ENCODE assay signal across 14 cellular contexts in genomic region chr1:8765253-8765652, GRCh38.
"Had no signal": no experiment of that assay in that cellular context is flagged by ENCODE, and none has a peak within 500 bp of the region (broad histone marks: within the 10 kb centered on the region; RNA-seq: fewer than 3 reads in every experiment).

No MANE protein-coding gene starts in this region.

- ATAC-seq: upper lobe of right lung had no signal

- H3K4me3 ChIP-seq: breast epithelium, lung, ovary, stomach, testis, upper lobe of right lung had no signal

- DNase-seq: activated CD4-positive, alpha-beta T cell treated with anti-CD3 and anti-CD28 coated beads, Interleukin-2, amount 10 ng/mL, durations not matched to agents 7 days and 5 days; activated CD4-positive, CD25-positive, alpha-beta regulatory T cell; activated naive CD8-positive, alpha-beta T cell treated with anti-CD3 and anti-CD28 coated beads for 36 hours; anterior cingulate cortex; erythroblast; midbrain; ovary; stimulated activated CD4-positive, alpha-beta T cell treated with anti-CD3 and anti-CD28 coated beads, Interleukin-12 subunit alpha, Interleukin-12 subunit beta, amount 100 ng/mL, for 4 hours; stimulated activated CD4-positive, alpha-beta T cell treated with anti-CD3 and anti-CD28 coated beads, Interleukin-2, amount 100 ng/mL, for 24 hours; stomach; testis; upper lobe of right lung had no signal

- H3K36me3 ChIP-seq: breast epithelium, ovary, stomach, upper lobe of right lung had no signal

- H3K4me1 ChIP-seq: upper lobe of right lung had no signal

- H3K9me3 ChIP-seq: breast epithelium, ovary, stomach, testis, upper lobe of right lung had no signal

- H3K27me3 ChIP-seq: breast epithelium, ovary, stomach, testis, upper lobe of right lung had no signal

- H3K27ac ChIP-seq: breast epithelium, ovary, stomach, testis, upper lobe of right lung had no signal
